13 cellular contexts compared by ENCODE assay signal in genomic region chr5:122421379-122422081, GRCh38.
DNase-seq lines count a peak whose midpoint lies in the region; ATAC-seq lines count a peak whose summit lies in the region.
"Had no signal": no experiment of that assay in that cellular context is flagged by ENCODE, and none has a peak within 500 bp of the region (broad histone marks: within the 10 kb centered on the region; RNA-seq: fewer than 3 reads in every experiment).

No MANE protein-coding gene starts in this region.

- no peaks in the 10 kb centered on the region for H3K27me3 Mint-ChIP-seq in activated CD4-positive, alpha-beta T cell treated with anti-CD3 and anti-CD28 coated beads, Interleukin-2, amount 10 ng/mL, durations not matched to agents 24 days and 14 days

- H3K36me3 Mint-ChIP-seq in activated CD4-positive, alpha-beta T cell treated with anti-CD3 and anti-CD28 coated beads, Interleukin-2, amount 10 ng/mL, durations not matched to agents 24 days and 14 days (ENCODE audit: low read depth) = no peaks in the 10 kb centered on the region

- H3K9me3 Mint-ChIP-seq in activated CD4-positive, alpha-beta T cell treated with anti-CD3 and anti-CD28 coated beads, Interleukin-2, amount 10 ng/mL, durations not matched to agents 24 days and 14 days = no peaks in the 10 kb centered on the region
- H3K9me3 Mint-ChIP-seq: activated T-cell treated with anti-CD3 and anti-CD28 coated beads, Interleukin-2, amount 50 U/mL, for 72 hours had no signal

- no peak overlapping the region for H3K4me3 Mint-ChIP-seq in activated CD4-positive, alpha-beta T cell treated with anti-CD3 and anti-CD28 coated beads, Interleukin-2, amount 10 ng/mL, durations not matched to agents 24 days and 14 days
- H3K4me3 Mint-ChIP-seq: activated T-cell treated with anti-CD3 and anti-CD28 coated beads, Interleukin-2, amount 50 U/mL, for 72 hours had no signal

- no peaks in the 10 kb centered on the region for H3K4me1 Mint-ChIP-seq in activated CD4-positive, alpha-beta T cell treated with anti-CD3 and anti-CD28 coated beads, Interleukin-2, amount 10 ng/mL, durations not matched to agents 24 days and 14 days

- no peak for DNase-seq in NCI-H2196 treated with DMSO at 0.1 percent for 48 hours (lab: John Stamatoyannopoulos, UW; ENCODE audit: unreplicated experiment)
- no peak for DNase-seq in hypothalamus (lab: John Stamatoyannopoulos, UW)
- DNase-seq in activated CD4-positive, alpha-beta T cell treated with anti-CD3 and anti-CD28 coated beads, Interleukin-2, amount 10 ng/mL, durations not matched to agents 24 days and 14 days = no peak
- DNase-seq in stimulated activated naive CD4-positive, alpha-beta T cell treated with Interleukin-2 at 50 U/mL for 16 hours (lab: John Stamatoyannopoulos, UW) = no peak
- DNase-seq: activated T-cell treated with anti-CD3 and anti-CD28 coated beads, Interleukin-2, amount 50 U/mL, for 72 hours; caudate nucleus; NCI-H1105; stimulated activated CD4-positive, alpha-beta T cell treated with anti-CD3 and anti-CD28 coated beads, Interleukin-2, amount 100 ng/mL, for 48 hours had no signal

- H3K27ac Mint-ChIP-seq in activated CD4-positive, alpha-beta T cell treated with anti-CD3 and anti-CD28 coated beads, Interleukin-2, amount 10 ng/mL, durations not matched to agents 24 days and 14 days = no peak overlapping the region
- H3K27ac Mint-ChIP-seq: activated T-cell treated with anti-CD3 and anti-CD28 coated beads, Interleukin-2, amount 50 U/mL, for 72 hours had no signal

- intact Hi-C loops in activated CD4-positive, alpha-beta T cell treated with anti-CD3 and anti-CD28 coated beads, Interleukin-2, amount 10 ng/mL, durations not matched to agents 24 days and 14 days (cut with micrococcal nuclease) = no loop called here

- ATAC-seq in GM18499 (IDR thresholded peaks at IDR 0.05; ENCODE audit: insufficient read depth, unreplicated experiment) (peak; percentile 49), GM19463 (IDR thresholded peaks at IDR 0.05; ENCODE audit: unreplicated experiment) (peak; percentile 82), HG02885 (IDR thresholded peaks at IDR 0.05; ENCODE audit: poor library complexity, unreplicated experiment) (peak; percentile 92), HG03575 (IDR thresholded peaks at IDR 0.05; ENCODE audit: extremely low read depth, insufficient number of reproducible peaks, low FRiP score, unreplicated experiment) (peak; percentile 98)
- ATAC-seq: activated T-cell treated with anti-CD3 and anti-CD28 coated beads, Interleukin-2, amount 50 U/mL, for 72 hours; Panc1 had no signal
